Comparison of ENCODE assay signal across 25 cellular contexts in genomic region chr11:84215671-84216070, GRCh38.
"Had no signal": no experiment of that assay in that cellular context is flagged by ENCODE, and none has a peak within 500 bp of the region (broad histone marks: within the 10 kb centered on the region; RNA-seq: fewer than 3 reads in every experiment).

No MANE protein-coding gene starts in this region.

- H3K27me3 ChIP-seq: ovary, right atrium auricular region, right lobe of liver, stomach, testis, thyroid gland, transverse colon, upper lobe of left lung, vagina had no signal

- H3K27me3 Mint-ChIP-seq: naive thymus-derived CD4-positive, alpha-beta T cell; natural killer cell treated with Interleukin-12 subunit alpha and Interleukin-12 subunit beta and Interleukin-15 and Interleukin-18, amount 100 ng/mL, for 72 hours; progenitor cell of endocrine pancreas; stimulated activated memory B cell treated with anti-CD40 and anti-IgM and Interleukin-4, amounts not matched to agents 10 μg/mL and 1 μg/mL and 100 μg/mL, for 72 hours had no signal

- ATAC-seq: mucosa of descending colon; naive thymus-derived CD4-positive, alpha-beta T cell; natural killer cell treated with Interleukin-12 subunit alpha and Interleukin-12 subunit beta and Interleukin-15 and Interleukin-18, amount 100 ng/mL, for 72 hours; right lobe of liver; stimulated activated memory B cell treated with anti-CD40 and anti-IgM and Interleukin-4, amounts not matched to agents 10 μg/mL and 1 μg/mL and 100 μg/mL, for 72 hours had no signal

- H3K4me1 Mint-ChIP-seq: naive thymus-derived CD4-positive, alpha-beta T cell; stimulated activated memory B cell treated with anti-CD40 and anti-IgM and Interleukin-4, amounts not matched to agents 10 μg/mL and 1 μg/mL and 100 μg/mL, for 72 hours had no signal

- H3K27ac ChIP-seq: left ventricle myocardium inferior, ovary, right atrium auricular region, right lobe of liver, stomach, testis, thyroid gland, transverse colon, upper lobe of left lung, vagina had no signal

- H3K4me3 Mint-ChIP-seq: mesothelial cell of epicardium; naive thymus-derived CD4-positive, alpha-beta T cell; natural killer cell treated with Interleukin-12 subunit alpha and Interleukin-12 subunit beta and Interleukin-15 and Interleukin-18, amount 100 ng/mL, for 72 hours; stimulated activated memory B cell treated with anti-CD40 and anti-IgM and Interleukin-4, amounts not matched to agents 10 μg/mL and 1 μg/mL and 100 μg/mL, for 72 hours had no signal

- H3K4me3 ChIP-seq: left ventricle myocardium inferior, lung, mucosa of descending colon, ovary, right atrium auricular region, right lobe of liver, smooth muscle cell, stomach, testis, thyroid gland, transverse colon, upper lobe of left lung, vagina had no signal

- H3K4me1 ChIP-seq: right atrium auricular region, right lobe of liver, stomach, testis, thyroid gland, transverse colon, upper lobe of left lung, vagina had no signal

- DNase-seq: islet precursor cell; left ventricle myocardium inferior; mesendoderm; mucosa of descending colon; naive thymus-derived CD4-positive, alpha-beta T cell; ovary; right lobe of liver; stimulated activated CD4-positive, alpha-beta T cell treated with anti-CD3 and anti-CD28 coated beads, Interleukin-1b, Interleukin-23, amount 100 ng/mL, for 48 hours; stimulated activated CD4-positive, alpha-beta T cell treated with anti-CD3 and anti-CD28 coated beads, Interleukin-2, amount 100 ng/mL, for 48 hours; stimulated activated CD4-positive, alpha-beta T cell treated with anti-CD3 and anti-CD28 coated beads, Interleukin-4, amount 100 ng/mL, for 4 hours; stimulated activated CD8-positive, alpha-beta memory T cell treated with anti-CD3 and anti-CD28 coated beads, Interleukin-4, amount 100 ng/mL, for 48 hours; stimulated activated naive CD4-positive, alpha-beta T cell treated with Interleukin-2 at 50 U/mL for 16 hours; stomach; testis; thyroid gland; transverse colon; upper lobe of left lung had no signal

- H3K36me3 ChIP-seq: left ventricle myocardium inferior, ovary, right atrium auricular region, right lobe of liver, stomach, thyroid gland, transverse colon, upper lobe of left lung, vagina had no signal

- H3K9me3 ChIP-seq: left ventricle myocardium inferior, mucosa of descending colon, ovary, right atrium auricular region, right lobe of liver, stomach, testis, thyroid gland, transverse colon, upper lobe of left lung, vagina had no signal

- H3K9me3 Mint-ChIP-seq: mesothelial cell of epicardium had no signal

- H3K27ac Mint-ChIP-seq: mesothelial cell of epicardium; naive thymus-derived CD4-positive, alpha-beta T cell; natural killer cell treated with Interleukin-12 subunit alpha and Interleukin-12 subunit beta and Interleukin-15 and Interleukin-18, amount 100 ng/mL, for 72 hours; progenitor cell of endocrine pancreas; stimulated activated memory B cell treated with anti-CD40 and anti-IgM and Interleukin-4, amounts not matched to agents 10 μg/mL and 1 μg/mL and 100 μg/mL, for 72 hours had no signal

- H3K4me2 ChIP-seq: smooth muscle cell had no signal
